1 cellular context compared by ENCODE assay signal in the genomic region with DNA sequence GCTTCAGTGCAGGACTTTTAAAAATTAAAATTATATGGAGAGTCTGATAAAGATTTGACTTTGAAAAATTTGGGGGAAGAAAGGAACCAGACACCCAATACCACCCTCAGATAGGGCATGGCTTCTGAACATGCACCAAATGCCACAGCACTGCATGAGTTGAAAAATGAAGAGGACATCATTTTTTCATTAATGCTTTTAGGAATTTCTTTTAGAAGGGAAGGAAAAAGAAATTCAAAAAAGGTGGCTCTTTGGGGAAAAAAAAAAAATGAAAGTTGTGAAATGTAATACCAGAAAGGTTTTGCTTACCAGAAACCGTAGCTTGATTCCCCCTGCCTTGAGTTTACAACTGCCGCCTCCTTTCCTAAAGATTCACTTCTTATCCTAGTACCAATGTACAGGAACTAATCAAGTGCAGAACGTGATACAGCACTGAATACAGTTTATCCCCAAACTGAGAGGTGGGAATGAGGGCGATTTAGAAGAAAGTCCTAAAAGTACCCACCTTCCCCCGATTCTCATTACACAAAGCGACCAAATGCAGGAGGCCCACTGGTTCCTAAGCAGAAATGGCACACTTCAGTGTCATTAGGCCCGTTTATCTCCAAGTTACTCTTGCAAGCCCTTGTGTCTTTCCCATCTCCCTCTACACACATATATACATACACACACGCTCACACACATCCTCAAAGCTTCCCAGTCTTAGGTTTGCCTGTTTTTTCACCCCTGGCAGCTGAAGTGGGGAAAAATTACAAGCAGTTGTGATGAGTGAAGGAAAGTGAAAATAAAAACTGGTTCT.
TF ChIP-seq lines count a peak whose summit lies in the region.

No MANE protein-coding gene starts in this region.

TF ChIP-seq in HepG2, 621 proteins besides CTCF, POLR2A, EP300 and RAD21 (continued from another document and continues in another):
- 0 out of 2 replicates have a peak, but pooled peaks have one; percentile 60 for TF ChIP-seq ARNT2 (CRISPR knock-in tag; IDR thresholded peaks at IDR 0.05; ENCODE audit: low read depth)
- TF ChIP-seq, protein P1, sequence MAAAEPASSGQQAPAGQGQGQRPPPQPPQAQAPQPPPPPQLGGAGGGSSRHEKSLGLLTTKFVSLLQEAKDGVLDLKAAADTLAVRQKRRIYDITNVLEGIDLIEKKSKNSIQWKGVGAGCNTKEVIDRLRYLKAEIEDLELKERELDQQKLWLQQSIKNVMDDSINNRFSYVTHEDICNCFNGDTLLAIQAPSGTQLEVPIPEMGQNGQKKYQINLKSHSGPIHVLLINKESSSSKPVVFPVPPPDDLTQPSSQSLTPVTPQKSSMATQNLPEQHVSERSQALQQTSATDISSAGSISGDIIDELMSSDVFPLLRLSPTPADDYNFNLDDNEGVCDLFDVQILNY (CRISPR knock-in tag; conservative IDR thresholded peaks at IDR 0.05), result no peak
- TF ChIP-seq MLLT10 (CRISPR knock-in tag; IDR thresholded peaks at IDR 0.05), result no peak
- peak; percentile 54; the same call in 1 of the 2 replicates for TF ChIP-seq KMT2B (CRISPR knock-in tag; IDR thresholded peaks at IDR 0.05)
- TF ChIP-seq RBM39 (IDR thresholded peaks at IDR 0.05; ENCODE audit: low read depth, low read length, poor library complexity, severe bottlenecking), result no peak
- peak; percentile 46; the same call in 1 of the 2 replicates for TF ChIP-seq REPIN1 (CRISPR knock-in tag; IDR thresholded peaks at IDR 0.05; ENCODE audit: borderline replicate concordance, low read depth)
- peak; percentile 54 for TF ChIP-seq ZNF614 (CRISPR knock-in tag; IDR thresholded peaks at IDR 0.05; ENCODE audit: borderline replicate concordance)
- TF ChIP-seq NFIC (IDR thresholded peaks at IDR 0.05; ENCODE audit: low read length), result peak; percentile 16; the same call in 1 of the 2 replicates
- TF ChIP-seq SOX5 (CRISPR knock-in tag; IDR thresholded peaks at IDR 0.05; ENCODE audit: borderline replicate concordance), result no peak
- TF ChIP-seq, protein P2, sequence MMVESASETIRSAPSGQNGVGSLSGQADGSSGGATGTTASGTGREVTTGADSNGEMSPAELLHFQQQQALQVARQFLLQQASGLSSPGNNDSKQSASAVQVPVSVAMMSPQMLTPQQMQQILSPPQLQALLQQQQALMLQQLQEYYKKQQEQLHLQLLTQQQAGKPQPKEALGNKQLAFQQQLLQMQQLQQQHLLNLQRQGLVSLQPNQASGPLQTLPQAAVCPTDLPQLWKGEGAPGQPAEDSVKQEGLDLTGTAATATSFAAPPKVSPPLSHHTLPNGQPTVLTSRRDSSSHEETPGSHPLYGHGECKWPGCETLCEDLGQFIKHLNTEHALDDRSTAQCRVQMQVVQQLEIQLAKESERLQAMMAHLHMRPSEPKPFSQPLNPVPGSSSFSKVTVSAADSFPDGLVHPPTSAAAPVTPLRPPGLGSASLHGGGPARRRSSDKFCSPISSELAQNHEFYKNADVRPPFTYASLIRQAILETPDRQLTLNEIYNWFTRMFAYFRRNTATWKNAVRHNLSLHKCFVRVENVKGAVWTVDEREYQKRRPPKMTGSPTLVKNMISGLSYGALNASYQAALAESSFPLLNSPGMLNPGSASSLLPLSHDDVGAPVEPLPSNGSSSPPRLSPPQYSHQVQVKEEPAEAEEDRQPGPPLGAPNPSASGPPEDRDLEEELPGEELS (CRISPR knock-in tag; IDR thresholded peaks at IDR 0.05), result no peak
- peak; percentile 36 for TF ChIP-seq SAFB2 (CRISPR knock-in tag; IDR thresholded peaks at IDR 0.05; ENCODE audit: borderline replicate concordance, low read depth)
- TF ChIP-seq, protein P3, sequence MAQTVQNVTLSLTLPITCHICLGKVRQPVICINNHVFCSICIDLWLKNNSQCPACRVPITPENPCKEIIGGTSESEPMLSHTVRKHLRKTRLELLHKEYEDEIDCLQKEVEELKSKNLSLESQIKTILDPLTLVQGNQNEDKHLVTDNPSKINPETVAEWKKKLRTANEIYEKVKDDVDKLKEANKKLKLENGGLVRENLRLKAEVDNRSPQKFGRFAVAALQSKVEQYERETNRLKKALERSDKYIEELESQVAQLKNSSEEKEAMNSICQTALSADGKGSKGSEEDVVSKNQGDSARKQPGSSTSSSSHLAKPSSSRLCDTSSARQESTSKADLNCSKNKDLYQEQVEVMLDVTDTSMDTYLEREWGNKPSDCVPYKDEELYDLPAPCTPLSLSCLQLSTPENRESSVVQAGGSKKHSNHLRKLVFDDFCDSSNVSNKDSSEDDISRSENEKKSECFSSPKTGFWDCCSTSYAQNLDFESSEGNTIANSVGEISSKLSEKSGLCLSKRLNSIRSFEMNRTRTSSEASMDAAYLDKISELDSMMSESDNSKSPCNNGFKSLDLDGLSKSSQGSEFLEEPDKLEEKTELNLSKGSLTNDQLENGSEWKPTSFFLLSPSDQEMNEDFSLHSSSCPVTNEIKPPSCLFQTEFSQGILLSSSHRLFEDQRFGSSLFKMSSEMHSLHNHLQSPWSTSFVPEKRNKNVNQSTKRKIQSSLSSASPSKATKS (CRISPR knock-in tag; IDR thresholded peaks at IDR 0.05), result no peak; the same call in 1 of the 2 replicates
- TF ChIP-seq, protein P4, sequence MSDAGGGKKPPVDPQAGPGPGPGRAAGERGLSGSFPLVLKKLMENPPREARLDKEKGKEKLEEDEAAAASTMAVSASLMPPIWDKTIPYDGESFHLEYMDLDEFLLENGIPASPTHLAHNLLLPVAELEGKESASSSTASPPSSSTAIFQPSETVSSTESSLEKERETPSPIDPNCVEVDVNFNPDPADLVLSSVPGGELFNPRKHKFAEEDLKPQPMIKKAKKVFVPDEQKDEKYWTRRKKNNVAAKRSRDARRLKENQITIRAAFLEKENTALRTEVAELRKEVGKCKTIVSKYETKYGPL (CRISPR knock-in tag; IDR thresholded peaks at IDR 0.05), result no peak
- 0 out of 2 replicates have a peak, but pooled peaks have one; percentile 12 for TF ChIP-seq NKX3-1 (CRISPR knock-in tag; IDR thresholded peaks at IDR 0.05)
- no peak for TF ChIP-seq CAMTA2 (CRISPR knock-in tag; IDR thresholded peaks at IDR 0.05; ENCODE audit: borderline replicate concordance)
- TF ChIP-seq ZC3H4 (CRISPR knock-in tag; IDR thresholded peaks at IDR 0.05; ENCODE audit: borderline replicate concordance), result peak; percentile 86
- TF ChIP-seq, protein P5, sequence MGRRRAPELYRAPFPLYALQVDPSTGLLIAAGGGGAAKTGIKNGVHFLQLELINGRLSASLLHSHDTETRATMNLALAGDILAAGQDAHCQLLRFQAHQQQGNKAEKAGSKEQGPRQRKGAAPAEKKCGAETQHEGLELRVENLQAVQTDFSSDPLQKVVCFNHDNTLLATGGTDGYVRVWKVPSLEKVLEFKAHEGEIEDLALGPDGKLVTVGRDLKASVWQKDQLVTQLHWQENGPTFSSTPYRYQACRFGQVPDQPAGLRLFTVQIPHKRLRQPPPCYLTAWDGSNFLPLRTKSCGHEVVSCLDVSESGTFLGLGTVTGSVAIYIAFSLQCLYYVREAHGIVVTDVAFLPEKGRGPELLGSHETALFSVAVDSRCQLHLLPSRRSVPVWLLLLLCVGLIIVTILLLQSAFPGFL (CRISPR knock-in tag; IDR thresholded peaks at IDR 0.05), result no peak
- no peak for TF ChIP-seq IRF2 (CRISPR knock-in tag; IDR thresholded peaks at IDR 0.05)
- TF ChIP-seq MYNN (CRISPR knock-in tag; IDR thresholded peaks at IDR 0.05; ENCODE audit: low read depth), result no peak
- TF ChIP-seq, protein P6, sequence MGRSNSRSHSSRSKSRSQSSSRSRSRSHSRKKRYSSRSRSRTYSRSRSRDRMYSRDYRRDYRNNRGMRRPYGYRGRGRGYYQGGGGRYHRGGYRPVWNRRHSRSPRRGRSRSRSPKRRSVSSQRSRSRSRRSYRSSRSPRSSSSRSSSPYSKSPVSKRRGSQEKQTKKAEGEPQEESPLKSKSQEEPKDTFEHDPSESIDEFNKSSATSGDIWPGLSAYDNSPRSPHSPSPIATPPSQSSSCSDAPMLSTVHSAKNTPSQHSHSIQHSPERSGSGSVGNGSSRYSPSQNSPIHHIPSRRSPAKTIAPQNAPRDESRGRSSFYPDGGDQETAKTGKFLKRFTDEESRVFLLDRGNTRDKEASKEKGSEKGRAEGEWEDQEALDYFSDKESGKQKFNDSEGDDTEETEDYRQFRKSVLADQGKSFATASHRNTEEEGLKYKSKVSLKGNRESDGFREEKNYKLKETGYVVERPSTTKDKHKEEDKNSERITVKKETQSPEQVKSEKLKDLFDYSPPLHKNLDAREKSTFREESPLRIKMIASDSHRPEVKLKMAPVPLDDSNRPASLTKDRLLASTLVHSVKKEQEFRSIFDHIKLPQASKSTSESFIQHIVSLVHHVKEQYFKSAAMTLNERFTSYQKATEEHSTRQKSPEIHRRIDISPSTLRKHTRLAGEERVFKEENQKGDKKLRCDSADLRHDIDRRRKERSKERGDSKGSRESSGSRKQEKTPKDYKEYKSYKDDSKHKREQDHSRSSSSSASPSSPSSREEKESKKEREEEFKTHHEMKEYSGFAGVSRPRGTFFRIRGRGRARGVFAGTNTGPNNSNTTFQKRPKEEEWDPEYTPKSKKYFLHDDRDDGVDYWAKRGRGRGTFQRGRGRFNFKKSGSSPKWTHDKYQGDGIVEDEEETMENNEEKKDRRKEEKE (IDR thresholded peaks at IDR 0.05), result no peak
- TF ChIP-seq, protein P7, sequence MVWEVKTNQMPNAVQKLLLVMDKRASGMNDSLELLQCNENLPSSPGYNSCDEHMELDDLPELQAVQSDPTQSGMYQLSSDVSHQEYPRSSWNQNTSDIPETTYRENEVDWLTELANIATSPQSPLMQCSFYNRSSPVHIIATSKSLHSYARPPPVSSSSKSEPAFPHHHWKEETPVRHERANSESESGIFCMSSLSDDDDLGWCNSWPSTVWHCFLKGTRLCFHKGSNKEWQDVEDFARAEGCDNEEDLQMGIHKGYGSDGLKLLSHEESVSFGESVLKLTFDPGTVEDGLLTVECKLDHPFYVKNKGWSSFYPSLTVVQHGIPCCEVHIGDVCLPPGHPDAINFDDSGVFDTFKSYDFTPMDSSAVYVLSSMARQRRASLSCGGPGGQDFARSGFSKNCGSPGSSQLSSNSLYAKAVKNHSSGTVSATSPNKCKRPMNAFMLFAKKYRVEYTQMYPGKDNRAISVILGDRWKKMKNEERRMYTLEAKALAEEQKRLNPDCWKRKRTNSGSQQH (CRISPR knock-in tag; IDR thresholded peaks at IDR 0.05; ENCODE audit: low read depth), result no peak
- peak; percentile 99 for TF ChIP-seq RBM22 (optimal IDR thresholded peaks at IDR 0.05; ENCODE audit: low read length)
- TF ChIP-seq FOXP1 (IDR thresholded peaks at IDR 0.05), result no peak
- TF ChIP-seq FOXP1 (CRISPR knock-in tag; IDR thresholded peaks at IDR 0.05), result no peak
- no peak for TF ChIP-seq ZNF337 (CRISPR knock-in tag; IDR thresholded peaks at IDR 0.05; ENCODE audit: borderline replicate concordance, low read depth)
- 0 out of 2 replicates have a peak, but pooled peaks have one; percentile 58 for TF ChIP-seq CC2D1A (CRISPR knock-in tag; IDR thresholded peaks at IDR 0.05)
- TF ChIP-seq ZNF850 (CRISPR knock-in tag; conservative IDR thresholded peaks at IDR 0.05), result peak; percentile 76; the same call in 1 of the 2 replicates
- TF ChIP-seq, protein P8, sequence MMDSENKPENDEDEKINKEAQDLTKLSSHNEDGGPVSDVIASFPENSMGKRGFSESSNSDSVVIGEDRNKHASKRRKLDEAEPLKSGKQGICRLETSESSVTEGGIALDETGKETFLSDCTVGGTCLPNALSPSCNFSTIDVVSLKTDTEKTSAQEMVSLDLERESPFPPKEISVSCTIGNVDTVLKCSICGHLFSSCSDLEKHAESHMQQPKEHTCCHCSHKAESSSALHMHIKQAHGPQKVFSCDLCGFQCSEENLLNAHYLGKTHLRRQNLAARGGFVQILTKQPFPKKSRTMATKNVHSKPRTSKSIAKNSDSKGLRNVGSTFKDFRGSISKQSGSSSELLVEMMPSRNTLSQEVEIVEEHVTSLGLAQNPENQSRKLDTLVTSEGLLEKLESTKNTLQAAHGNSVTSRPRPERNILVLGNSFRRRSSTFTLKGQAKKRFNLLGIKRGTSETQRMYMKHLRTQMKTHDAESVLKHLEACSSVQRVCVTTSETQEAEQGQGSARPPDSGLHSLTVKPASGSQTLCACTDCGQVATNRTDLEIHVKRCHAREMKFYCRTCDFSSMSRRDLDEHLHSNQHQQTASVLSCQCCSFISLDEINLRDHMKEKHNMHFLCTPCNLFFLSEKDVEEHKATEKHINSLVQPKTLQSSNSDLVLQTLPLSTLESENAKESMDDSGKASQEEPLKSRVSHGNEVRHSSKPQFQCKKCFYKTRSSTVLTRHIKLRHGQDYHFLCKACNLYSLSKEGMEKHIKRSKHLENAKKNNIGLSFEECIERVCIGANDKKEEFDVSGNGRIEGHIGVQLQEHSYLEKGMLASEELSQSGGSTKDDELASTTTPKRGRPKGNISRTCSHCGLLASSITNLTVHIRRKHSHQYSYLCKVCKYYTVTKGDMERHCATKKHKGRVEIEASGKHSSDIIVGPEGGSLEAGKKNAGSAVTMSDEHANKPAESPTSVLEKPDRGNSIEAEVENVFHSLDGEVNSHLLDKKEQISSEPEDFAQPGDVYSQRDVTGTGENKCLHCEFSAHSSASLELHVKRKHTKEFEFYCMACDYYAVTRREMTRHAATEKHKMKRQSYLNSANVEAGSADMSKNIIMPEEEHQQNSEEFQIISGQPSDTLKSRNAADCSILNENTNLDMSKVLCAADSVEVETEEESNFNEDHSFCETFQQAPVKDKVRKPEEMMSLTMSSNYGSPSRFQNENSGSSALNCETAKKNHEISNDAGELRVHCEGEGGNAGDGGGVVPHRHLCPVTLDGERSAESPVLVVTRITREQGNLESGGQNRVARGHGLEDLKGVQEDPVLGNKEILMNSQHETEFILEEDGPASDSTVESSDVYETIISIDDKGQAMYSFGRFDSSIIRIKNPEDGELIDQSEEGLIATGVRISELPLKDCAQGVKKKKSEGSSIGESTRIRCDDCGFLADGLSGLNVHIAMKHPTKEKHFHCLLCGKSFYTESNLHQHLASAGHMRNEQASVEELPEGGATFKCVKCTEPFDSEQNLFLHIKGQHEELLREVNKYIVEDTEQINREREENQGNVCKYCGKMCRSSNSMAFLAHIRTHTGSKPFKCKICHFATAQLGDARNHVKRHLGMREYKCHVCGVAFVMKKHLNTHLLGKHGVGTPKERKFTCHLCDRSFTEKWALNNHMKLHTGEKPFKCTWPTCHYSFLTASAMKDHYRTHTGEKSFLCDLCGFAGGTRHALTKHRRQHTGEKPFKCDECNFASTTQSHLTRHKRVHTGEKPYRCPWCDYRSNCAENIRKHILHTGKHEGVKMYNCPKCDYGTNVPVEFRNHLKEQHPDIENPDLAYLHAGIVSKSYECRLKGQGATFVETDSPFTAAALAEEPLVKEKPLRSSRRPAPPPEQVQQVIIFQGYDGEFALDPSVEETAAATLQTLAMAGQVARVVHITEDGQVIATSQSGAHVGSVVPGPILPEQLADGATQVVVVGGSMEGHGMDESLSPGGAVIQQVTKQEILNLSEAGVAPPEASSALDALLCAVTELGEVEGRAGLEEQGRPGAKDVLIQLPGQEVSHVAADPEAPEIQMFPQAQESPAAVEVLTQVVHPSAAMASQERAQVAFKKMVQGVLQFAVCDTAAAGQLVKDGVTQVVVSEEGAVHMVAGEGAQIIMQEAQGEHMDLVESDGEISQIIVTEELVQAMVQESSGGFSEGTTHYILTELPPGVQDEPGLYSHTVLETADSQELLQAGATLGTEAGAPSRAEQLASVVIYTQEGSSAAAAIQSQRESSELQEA (CRISPR knock-in tag; IDR thresholded peaks at IDR 0.05; ENCODE audit: not compliant biosample characterization), result no peak
- TF ChIP-seq HNRNPL (IDR thresholded peaks at IDR 0.05; ENCODE audit: low read depth, low read length), result no peak
- TF ChIP-seq ZKSCAN5 (CRISPR knock-in tag; IDR thresholded peaks at IDR 0.05), result no peak
- no peak for TF ChIP-seq YEATS4 (CRISPR knock-in tag; IDR thresholded peaks at IDR 0.05; ENCODE audit: borderline replicate concordance)
- TF ChIP-seq ZC3H13 (CRISPR knock-in tag; IDR thresholded peaks at IDR 0.05), result peak; percentile 68; the same call in 1 of the 2 replicates
- TF ChIP-seq ZNF746 (CRISPR knock-in tag; IDR thresholded peaks at IDR 0.05), result no peak
- TF ChIP-seq YEATS2 (CRISPR knock-in tag; IDR thresholded peaks at IDR 0.05; ENCODE audit: borderline replicate concordance), result no peak
- 0 out of 2 replicates have a peak, but pooled peaks have one; percentile 9 for TF ChIP-seq SOX13 (IDR thresholded peaks at IDR 0.05)
- TF ChIP-seq SOX13 (CRISPR knock-in tag; conservative IDR thresholded peaks at IDR 0.05 in 1 of 2, IDR thresholded peaks at IDR 0.05 in 1 of 2), result no peak
- peak; percentile 32; the same call in 1 of the 2 replicates for TF ChIP-seq BORCS8-MEF2B (CRISPR knock-in tag; IDR thresholded peaks at IDR 0.05)
